1 cellular context compared by ENCODE assay signal in genomic region chr6:42932412-42932811, GRCh38.
TF ChIP-seq lines count a peak whose summit lies in the region.

No MANE protein-coding gene starts in this region.

TF ChIP-seq in SK-N-SH, 30 proteins besides CTCF, POLR2A, EP300 and RAD21 (continued from another document):
- TF ChIP-seq ZBTB33 (IDR thresholded peaks at IDR 0.05; ENCODE audit: borderline replicate concordance, low read depth) (no peak), FOXM1 (IDR thresholded peaks at IDR 0.05; ENCODE audit: low read depth) (no peak), SMC3 (IDR thresholded peaks at IDR 0.05; ENCODE audit: low read depth, low read length) (no peak)
